ENCODE assay signal across 16 cellular contexts in genomic region chr9:103889989-103890388, GRCh38.
A peak's percentile ranks its signal among the peaks of the same experiment; 100 is the strongest.
DNase-seq lines count a peak whose midpoint lies in the region; ATAC-seq and TF ChIP-seq lines count a peak whose summit lies in the region.
"Had no signal": no experiment of that assay in that cellular context is flagged by ENCODE, and none has a peak within 500 bp of the region (broad histone marks: within the 10 kb centered on the region; RNA-seq: fewer than 3 reads in every experiment).

No MANE protein-coding gene starts in this region.

- no peak overlapping the region for H3K4me2 ChIP-seq in SK-N-SH
- H3K4me2 ChIP-seq: A549 had no signal

- DNase-seq in SK-N-SH (no peak), amniotic epithelial cell (ENCODE audit: low read depth) (peak; percentile 15), islet precursor cell (no peak)
- DNase-seq: AML-193; Caco-2; Calu3; CD4-positive, alpha-beta T cell; CD8-positive, alpha-beta T cell; DMS79 treated with DMSO at 0.1 percent for 48 hours; GF-D8 had no signal

- H3K27ac ChIP-seq in SK-N-SH (ENCODE audit: low read depth in 2 of 2, low read length in 1 of 2), result no peak overlapping the region
- H3K27ac ChIP-seq: 22Rv1; A549; BLaER1 treated with 17β-estradiol and CSF1 and Interleukin-3, amounts not matched to agents 10 nM and 100 nM; C4-2B had no signal

- no peaks in the 10 kb centered on the region for H3K79me2 ChIP-seq in SK-N-SH (ENCODE audit: insufficient read depth)

- no peaks in the 10 kb centered on the region for H3K9me2 ChIP-seq in SK-N-SH

- TF ChIP-seq RAD21 in SK-N-SH (IDR thresholded peaks at IDR 0.05; ENCODE audit: low read length), result no peak

- H3K4me1 ChIP-seq in SK-N-SH (ENCODE audit: control insufficient read depth in 1 of 2, insufficient read depth in 2 of 2, low read depth in 1 of 2, low read length in 1 of 2), result no peaks in the 10 kb centered on the region
- H3K4me1 ChIP-seq: A549, Caco-2 had no signal

- TF ChIP-seq CTCF in SK-N-SH (IDR thresholded peaks at IDR 0.05), result no peak

- H3F3A ChIP-seq in SK-N-SH (replicated peaks; ENCODE audit: insufficient read depth), result no peaks in the 10 kb centered on the region

- TF ChIP-seq EP300 in SK-N-SH (IDR thresholded peaks at IDR 0.05; ENCODE audit: borderline replicate concordance in 1 of 2, low read depth in 1 of 2, low read length in 1 of 2), result no peak

- ATAC-seq in SK-N-SH treated with all-trans-retinoic acid at 6 μM for 48 hours, result no peak
- ATAC-seq in GM19324 (IDR thresholded peaks at IDR 0.05; ENCODE audit: low FRiP score, unreplicated experiment), result no peak
- ATAC-seq: A549; CD8-positive, alpha-beta T cell had no signal

- no peaks in the 10 kb centered on the region for H3K9me3 ChIP-seq in SK-N-SH
- H3K9me3 ChIP-seq: A549; BLaER1 treated with 17β-estradiol and CSF1 and Interleukin-3, amounts not matched to agents 10 nM and 100 nM; Caco-2 had no signal

- POLR2A ChIA-PET in SK-N-SH (lab: Yijun Ruan, JAX), result no interaction called here

- no peak overlapping the region for H3K4me3 ChIP-seq in SK-N-SH (ENCODE audit: low read depth in 2 of 2, low read length in 1 of 2)
- H3K4me3 ChIP-seq: A549; BLaER1 treated with 17β-estradiol and CSF1 and Interleukin-3, amounts not matched to agents 10 nM and 100 nM had no signal

- H3K27me3 ChIP-seq in SK-N-SH (ENCODE audit: insufficient read depth), result no peaks in the 10 kb centered on the region
- H3K27me3 ChIP-seq: BLaER1 treated with 17β-estradiol and CSF1 and Interleukin-3, amounts not matched to agents 10 nM and 100 nM had no signal

- no peak overlapping the region for H2AFZ ChIP-seq in SK-N-SH (ENCODE audit: low read depth)

- no peaks in the 10 kb centered on the region for H3K36me3 ChIP-seq in SK-N-SH (replicated peaks in 1 of 2; ENCODE audit: control insufficient read depth in 1 of 2, insufficient read depth in 2 of 2, low read length in 1 of 2)
- H3K36me3 ChIP-seq: BLaER1 treated with 17β-estradiol and CSF1 and Interleukin-3, amounts not matched to agents 10 nM and 100 nM had no signal

- CTCF ChIA-PET in SK-N-SH (lab: Yijun Ruan, JAX), result no interaction called here

- H3K9ac ChIP-seq in SK-N-SH, result no peak overlapping the region
- H3K9ac ChIP-seq: BLaER1 treated with 17β-estradiol and CSF1 and Interleukin-3, amounts not matched to agents 10 nM and 100 nM had no signal

- H4K20me1 ChIP-seq in SK-N-SH (ENCODE audit: insufficient read depth), result no peaks in the 10 kb centered on the region
- H4K20me1 ChIP-seq: BLaER1 treated with 17β-estradiol and CSF1 and Interleukin-3, amounts not matched to agents 10 nM and 100 nM had no signal

TF ChIP-seq in SK-N-SH, 30 proteins besides CTCF, POLR2A, EP300 and RAD21:
- TF ChIP-seq POLR2AphosphoS5 (IDR thresholded peaks at IDR 0.05; ENCODE audit: low read depth, low read length), result no peak
- no peak for TF ChIP-seq TEAD4 (IDR thresholded peaks at IDR 0.05; ENCODE audit: borderline replicate concordance, insufficient read depth)
- TF ChIP-seq TCF12 (IDR thresholded peaks at IDR 0.05), result peak; percentile 56; the same call in 1 of the 2 replicates
- TF ChIP-seq SMC3 (IDR thresholded peaks at IDR 0.05; ENCODE audit: low read depth, low read length), result no peak
- no peak for TF ChIP-seq YY1 (IDR thresholded peaks at IDR 0.05; ENCODE audit: low read depth)

TF ChIP-seq in SK-N-SH treated with all-trans-retinoic acid at 6 μM for 48 hours, 23 proteins besides CTCF, POLR2A, EP300 and RAD21:
- no peak for TF ChIP-seq ISL1 (CRISPR knock-in tag; IDR thresholded peaks at IDR 0.05)
- TF ChIP-seq GLIS3 (CRISPR knock-in tag; IDR thresholded peaks at IDR 0.05), result no peak
- no peak for TF ChIP-seq RARB (CRISPR knock-in tag; IDR thresholded peaks at IDR 0.05)
- no peak for TF ChIP-seq PPARA (CRISPR knock-in tag; IDR thresholded peaks at IDR 0.05; ENCODE audit: borderline replicate concordance)
- TF ChIP-seq, protein P1, sequence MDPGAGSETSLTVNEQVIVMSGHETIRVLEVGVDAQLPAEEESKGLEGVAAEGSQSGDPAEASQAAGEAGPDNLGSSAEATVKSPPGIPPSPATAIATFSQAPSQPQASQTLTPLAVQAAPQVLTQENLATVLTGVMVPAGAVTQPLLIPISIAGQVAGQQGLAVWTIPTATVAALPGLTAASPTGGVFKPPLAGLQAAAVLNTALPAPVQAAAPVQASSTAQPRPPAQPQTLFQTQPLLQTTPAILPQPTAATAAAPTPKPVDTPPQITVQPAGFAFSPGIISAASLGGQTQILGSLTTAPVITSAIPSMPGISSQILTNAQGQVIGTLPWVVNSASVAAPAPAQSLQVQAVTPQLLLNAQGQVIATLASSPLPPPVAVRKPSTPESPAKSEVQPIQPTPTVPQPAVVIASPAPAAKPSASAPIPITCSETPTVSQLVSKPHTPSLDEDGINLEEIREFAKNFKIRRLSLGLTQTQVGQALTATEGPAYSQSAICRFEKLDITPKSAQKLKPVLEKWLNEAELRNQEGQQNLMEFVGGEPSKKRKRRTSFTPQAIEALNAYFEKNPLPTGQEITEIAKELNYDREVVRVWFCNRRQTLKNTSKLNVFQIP (CRISPR knock-in tag; IDR thresholded peaks at IDR 0.05; ENCODE audit: borderline replicate concordance, low read depth), result no peak
- no peak for TF ChIP-seq ARNTL (CRISPR knock-in tag; IDR thresholded peaks at IDR 0.05; ENCODE audit: borderline replicate concordance, low read depth)
TF ChIP-seq in SK-N-SH treated with all-trans-retinoic acid at 6 μM for 48 hours: peak in this region for 0.
